Comparison of ENCODE assay signal across 32 cellular contexts in the genomic region with DNA sequence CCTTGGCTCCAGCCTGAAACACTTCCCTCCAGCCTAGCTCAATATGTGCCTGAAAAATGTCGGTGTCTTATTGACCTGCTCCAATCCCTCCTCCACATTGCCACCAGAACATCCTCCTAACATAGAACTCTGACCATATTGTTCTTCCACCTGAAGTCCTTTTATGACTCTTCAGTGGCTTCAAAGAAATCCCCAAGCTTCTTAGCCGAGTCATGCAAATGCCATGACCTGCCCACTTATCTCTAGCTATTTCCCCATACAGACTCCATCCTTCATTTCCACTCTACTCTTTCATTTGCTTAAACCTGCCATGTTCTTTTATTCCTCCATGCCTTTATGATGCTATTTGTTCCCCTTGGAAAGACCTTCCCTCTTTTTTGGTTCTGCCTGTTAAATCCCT.
"Had no signal": no experiment of that assay in that cellular context is flagged by ENCODE, and none has a peak within 500 bp of the region (broad histone marks: within the 10 kb centered on the region; RNA-seq: fewer than 3 reads in every experiment).

No MANE protein-coding gene starts in this region.

- ATAC-seq: activated CD4-positive, alpha-beta T cell treated with anti-CD3 and anti-CD28 coated beads for 36 hours; activated CD8-positive, alpha-beta memory T cell treated with anti-CD3 and anti-CD28 coated beads, Interleukin-2, amount 10 ng/mL, durations not matched to agents 7 days and 5 days; activated CD8-positive, alpha-beta T cell treated with anti-CD3 and anti-CD28 coated beads, Interleukin-2, amount 10 ng/mL, durations not matched to agents 7 days and 5 days; activated naive CD8-positive, alpha-beta T cell treated with anti-CD3 and anti-CD28 coated beads, Interleukin-2, amount 50 U/mL, for 24 hours; gastroesophageal sphincter had no signal

- H3K27ac Mint-ChIP-seq: activated CD4-positive, alpha-beta memory T cell treated with anti-CD3 and anti-CD28 coated beads for 36 hours; activated CD4-positive, alpha-beta T cell treated with anti-CD3 and anti-CD28 coated beads for 36 hours; activated CD4-positive, alpha-beta T cell treated with anti-CD3 and anti-CD28 coated beads, Interleukin-2, amount 10 ng/mL, durations not matched to agents 24 days and 14 days; activated CD8-positive, alpha-beta memory T cell treated with anti-CD3 and anti-CD28 coated beads, Interleukin-2, amount 10 ng/mL, durations not matched to agents 7 days and 5 days; activated CD8-positive, alpha-beta T cell treated with anti-CD3 and anti-CD28 coated beads, Interleukin-2, amount 10 ng/mL, durations not matched to agents 7 days and 5 days; activated naive CD4-positive, alpha-beta T cell treated with anti-CD3 and anti-CD28 coated beads for 36 hours; activated naive CD4-positive, alpha-beta T cell treated with anti-CD3 and anti-CD28 coated beads, Interleukin-2, amount 50 U/mL, for 24 hours; activated naive CD8-positive, alpha-beta T cell treated with anti-CD3 and anti-CD28 coated beads for 36 hours; activated naive CD8-positive, alpha-beta T cell treated with anti-CD3 and anti-CD28 coated beads, Interleukin-2, amount 50 U/mL, for 24 hours; activated T-helper 1 cell treated with anti-CD3 and anti-CD28 coated beads, Interleukin-12 subunit alpha, Interleukin-12 subunit beta, Interleukin-2, Interleukin-4 antibody, amounts not matched to agents 30 ng/mL and 10 ng/mL and 1 ng/mL, durations not matched to agents 14 hours and 24 hours and 36 hours; activated T-helper 2 cell treated with anti-CD3 and anti-CD28 coated beads, Interferon-gamma antibody, Interleukin-2, Interleukin-4, amounts not matched to agents 10 μg/mL and 5 μg/mL and 100 μg/mL, durations not matched to agents 14 hours and 24 hours and 36 hours; brain had no signal

- H3K27ac ChIP-seq: adrenal gland, breast epithelium, cardiac muscle cell, colonic mucosa, epithelial cell of prostate, esophagus squamous epithelium, gastroesophageal sphincter had no signal

- DNase-seq: activated CD4-positive, alpha-beta memory T cell treated with anti-CD3 and anti-CD28 coated beads for 36 hours; activated CD4-positive, alpha-beta T cell treated with anti-CD3 and anti-CD28 coated beads for 36 hours; activated CD4-positive, alpha-beta T cell treated with anti-CD3 and anti-CD28 coated beads, Interleukin-2, amount 10 ng/mL, durations not matched to agents 24 days and 14 days; activated CD4-positive, CD25-positive, alpha-beta regulatory T cell; activated CD4-positive, CD25-positive, alpha-beta regulatory T cell treated with anti-CD3 and anti-CD28 coated beads, Interleukin-2, amount 50 U/mL, for 72 hours; activated CD8-positive, alpha-beta memory T cell treated with anti-CD3 and anti-CD28 coated beads, Interleukin-2, amount 10 ng/mL, durations not matched to agents 7 days and 5 days; activated CD8-positive, alpha-beta memory T cell treated with anti-CD3 and anti-CD28 coated beads, Interleukin-2, amount 50 U/mL, for 4 hours; activated CD8-positive, alpha-beta T cell treated with anti-CD3 and anti-CD28 coated beads, Interleukin-2, amount 10 ng/mL, durations not matched to agents 7 days and 5 days; activated effector memory CD4-positive, alpha-beta T cell treated with anti-CD3 and anti-CD28 coated beads, Interleukin-2, amount 50 U/mL, for 16 hours; activated naive CD4-positive, alpha-beta T cell treated with anti-CD3 and anti-CD28 coated beads for 36 hours; activated naive CD8-positive, alpha-beta T cell treated with anti-CD3 and anti-CD28 coated beads for 36 hours; activated naive CD8-positive, alpha-beta T cell treated with anti-CD3 and anti-CD28 coated beads, Interleukin-2, amount 50 U/mL, for 24 hours; activated T-cell treated with anti-CD3 and anti-CD28 coated beads, Interleukin-2, amount 50 U/mL, for 1 hour; activated T-cell treated with anti-CD3 and anti-CD28 coated beads, Interleukin-2, amount 50 U/mL, for 48 hours; adrenal gland; amygdala; aorta; central memory CD4-positive, alpha-beta T cell; cerebellar nuclear complex; colonic mucosa; effector CD8-positive, alpha-beta T cell; esophagus squamous epithelium; foreskin melanocyte; T-helper 2 cell had no signal

- H3K27me3 Mint-ChIP-seq: activated CD4-positive, alpha-beta memory T cell treated with anti-CD3 and anti-CD28 coated beads for 36 hours; activated CD4-positive, alpha-beta T cell treated with anti-CD3 and anti-CD28 coated beads, Interleukin-2, amount 10 ng/mL, durations not matched to agents 24 days and 14 days; activated CD8-positive, alpha-beta memory T cell treated with anti-CD3 and anti-CD28 coated beads, Interleukin-2, amount 10 ng/mL, durations not matched to agents 7 days and 5 days; activated naive CD4-positive, alpha-beta T cell treated with anti-CD3 and anti-CD28 coated beads, Interleukin-2, amount 50 U/mL, for 24 hours; activated naive CD8-positive, alpha-beta T cell treated with anti-CD3 and anti-CD28 coated beads for 36 hours; activated naive CD8-positive, alpha-beta T cell treated with anti-CD3 and anti-CD28 coated beads, Interleukin-2, amount 50 U/mL, for 24 hours had no signal

- H3K4me1 Mint-ChIP-seq: activated CD4-positive, alpha-beta T cell treated with anti-CD3 and anti-CD28 coated beads for 36 hours; activated CD4-positive, alpha-beta T cell treated with anti-CD3 and anti-CD28 coated beads, Interleukin-2, amount 10 ng/mL, durations not matched to agents 24 days and 14 days; activated CD8-positive, alpha-beta memory T cell treated with anti-CD3 and anti-CD28 coated beads, Interleukin-2, amount 10 ng/mL, durations not matched to agents 7 days and 5 days; activated naive CD4-positive, alpha-beta T cell treated with anti-CD3 and anti-CD28 coated beads, Interleukin-2, amount 50 U/mL, for 24 hours; activated naive CD8-positive, alpha-beta T cell treated with anti-CD3 and anti-CD28 coated beads for 36 hours; activated naive CD8-positive, alpha-beta T cell treated with anti-CD3 and anti-CD28 coated beads, Interleukin-2, amount 50 U/mL, for 24 hours; brain had no signal

- H3K4me3 Mint-ChIP-seq: activated CD4-positive, alpha-beta memory T cell treated with anti-CD3 and anti-CD28 coated beads for 36 hours; activated CD4-positive, alpha-beta T cell treated with anti-CD3 and anti-CD28 coated beads for 36 hours; activated CD4-positive, alpha-beta T cell treated with anti-CD3 and anti-CD28 coated beads, Interleukin-2, amount 10 ng/mL, durations not matched to agents 24 days and 14 days; activated CD8-positive, alpha-beta memory T cell treated with anti-CD3 and anti-CD28 coated beads, Interleukin-2, amount 10 ng/mL, durations not matched to agents 7 days and 5 days; activated CD8-positive, alpha-beta T cell treated with anti-CD3 and anti-CD28 coated beads, Interleukin-2, amount 10 ng/mL, durations not matched to agents 7 days and 5 days; activated naive CD4-positive, alpha-beta T cell treated with anti-CD3 and anti-CD28 coated beads for 36 hours; activated naive CD4-positive, alpha-beta T cell treated with anti-CD3 and anti-CD28 coated beads, Interleukin-2, amount 50 U/mL, for 24 hours; activated naive CD8-positive, alpha-beta T cell treated with anti-CD3 and anti-CD28 coated beads for 36 hours; activated naive CD8-positive, alpha-beta T cell treated with anti-CD3 and anti-CD28 coated beads, Interleukin-2, amount 50 U/mL, for 24 hours; activated T-helper 1 cell treated with anti-CD3 and anti-CD28 coated beads, Interleukin-12 subunit alpha, Interleukin-12 subunit beta, Interleukin-2, Interleukin-4 antibody, amounts not matched to agents 30 ng/mL and 10 ng/mL and 1 ng/mL, durations not matched to agents 14 hours and 24 hours and 36 hours; brain had no signal

- H3K36me3 Mint-ChIP-seq: activated CD4-positive, alpha-beta memory T cell treated with anti-CD3 and anti-CD28 coated beads for 36 hours; activated CD8-positive, alpha-beta memory T cell treated with anti-CD3 and anti-CD28 coated beads, Interleukin-2, amount 10 ng/mL, durations not matched to agents 7 days and 5 days; activated naive CD4-positive, alpha-beta T cell treated with anti-CD3 and anti-CD28 coated beads, Interleukin-2, amount 50 U/mL, for 24 hours; activated naive CD8-positive, alpha-beta T cell treated with anti-CD3 and anti-CD28 coated beads for 36 hours; brain had no signal

- H3K9me3 Mint-ChIP-seq: activated CD4-positive, alpha-beta memory T cell treated with anti-CD3 and anti-CD28 coated beads for 36 hours; activated CD4-positive, alpha-beta T cell treated with anti-CD3 and anti-CD28 coated beads, Interleukin-2, amount 10 ng/mL, durations not matched to agents 24 days and 14 days; activated naive CD4-positive, alpha-beta T cell treated with anti-CD3 and anti-CD28 coated beads for 36 hours; activated naive CD4-positive, alpha-beta T cell treated with anti-CD3 and anti-CD28 coated beads, Interleukin-2, amount 50 U/mL, for 24 hours; activated naive CD8-positive, alpha-beta T cell treated with anti-CD3 and anti-CD28 coated beads for 36 hours; activated naive CD8-positive, alpha-beta T cell treated with anti-CD3 and anti-CD28 coated beads, Interleukin-2, amount 50 U/mL, for 24 hours; activated T-helper 1 cell treated with anti-CD3 and anti-CD28 coated beads, Interleukin-12 subunit alpha, Interleukin-12 subunit beta, Interleukin-2, Interleukin-4 antibody, amounts not matched to agents 30 ng/mL and 10 ng/mL and 1 ng/mL, durations not matched to agents 14 hours and 24 hours and 36 hours; activated T-helper 2 cell treated with anti-CD3 and anti-CD28 coated beads, Interferon-gamma antibody, Interleukin-2, Interleukin-4, amounts not matched to agents 10 μg/mL and 5 μg/mL and 100 μg/mL, durations not matched to agents 14 hours and 24 hours and 36 hours had no signal
